In the genomic region with DNA sequence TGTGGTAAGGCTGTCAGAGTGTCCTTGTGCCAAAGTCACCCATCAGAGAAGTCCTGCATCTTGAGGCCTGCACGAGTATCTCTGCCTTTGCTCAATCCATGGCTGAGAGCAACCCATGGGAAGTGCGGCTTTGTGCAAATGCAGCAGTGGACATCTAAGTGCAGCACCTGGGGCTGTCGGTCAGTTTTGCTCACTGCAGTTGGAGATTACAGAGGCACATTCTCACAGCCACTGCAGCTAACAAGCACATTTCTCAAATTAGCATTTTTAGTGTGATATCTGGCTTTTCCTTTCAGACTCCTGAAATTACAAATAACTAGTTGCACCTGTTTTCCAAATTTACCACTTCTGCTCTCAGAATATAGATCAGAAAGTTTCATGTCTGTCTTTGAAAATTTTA, we compare ENCODE assay signal across 31 cellular contexts.
"Had no signal": no experiment of that assay in that cellular context is flagged by ENCODE, and none has a peak within 500 bp of the region (broad histone marks: within the 10 kb centered on the region; RNA-seq: fewer than 3 reads in every experiment).

No MANE protein-coding gene starts in this region.

- DNase-seq: activated CD4-positive, alpha-beta T cell treated with anti-CD3 and anti-CD28 coated beads, Interleukin-2, amount 50 U/mL, for 1 hour; activated CD8-positive, alpha-beta T cell treated with anti-CD3 and anti-CD28 coated beads for 36 hours; activated effector memory CD4-positive, alpha-beta T cell treated with Interleukin-2 at 50 U/mL for 16 hours; activated naive CD4-positive, alpha-beta T cell treated with Interleukin-2 at 50 U/mL for 16 hours; activated naive CD8-positive, alpha-beta T cell treated with anti-CD3 and anti-CD28 coated beads for 36 hours; activated T-cell treated with anti-CD3 and anti-CD28 coated beads, Interleukin-2, amount 50 U/mL, for 72 hours; adrenal gland; aorta; body of pancreas; dermis blood vessel endothelial cell; effector CD4-positive, alpha-beta T cell; foreskin keratinocyte; kidney glomerular epithelial cell; lower lobe of right lung; mesenchymal stem cell; ovary; right lobe of liver; stimulated activated CD4-positive, alpha-beta T cell treated with anti-CD3 and anti-CD28 coated beads, Interleukin-12 subunit alpha, Interleukin-12 subunit beta, amount 100 ng/mL, for 4 hours; stimulated activated CD4-positive, alpha-beta T cell treated with anti-CD3 and anti-CD28 coated beads, Interleukin-4, amount 100 ng/mL, for 1 hour; substantia nigra; T-helper 17 cell; thyroid gland; upper lobe of right lung had no signal

- H3K27me3 Mint-ChIP-seq: activated CD8-positive, alpha-beta T cell treated with anti-CD3 and anti-CD28 coated beads for 36 hours; activated naive CD8-positive, alpha-beta T cell treated with anti-CD3 and anti-CD28 coated beads for 36 hours; progenitor cell of endocrine pancreas had no signal

- FAIRE-seq: colon had no signal

- ATAC-seq: activated CD8-positive, alpha-beta T cell treated with anti-CD3 and anti-CD28 coated beads for 36 hours; activated T-cell treated with anti-CD3 and anti-CD28 coated beads, Interleukin-2, amount 50 U/mL, for 72 hours; body of pancreas; foreskin keratinocyte; left lobe of liver; lower lobe of right lung; natural killer cell treated with Interleukin-12 subunit alpha and Interleukin-12 subunit beta and Interleukin-15 and Interleukin-18, amount 100 ng/mL, for 72 hours; right lobe of liver; T-helper 17 cell; upper lobe of right lung had no signal

- H3K4me1 ChIP-seq: adrenal gland, body of pancreas, esophagus muscularis mucosa, foreskin keratinocyte, lower lobe of right lung, right lobe of liver, thyroid gland, upper lobe of right lung had no signal

- H3K4me3 ChIP-seq: adrenal gland, body of pancreas, esophagus muscularis mucosa, lower lobe of right lung, ovary, right lobe of liver, skin epidermis, thyroid gland, upper lobe of right lung had no signal

- H3K9me3 ChIP-seq: adrenal gland, body of pancreas, esophagus muscularis mucosa, lower lobe of right lung, neutrophil, ovary, right lobe of liver, thyroid gland, upper lobe of right lung had no signal

- H3K36me3 ChIP-seq: adrenal gland, esophagus muscularis mucosa, lower lobe of right lung, neutrophil, ovary, right lobe of liver, thyroid gland, upper lobe of right lung had no signal

- H3K9me3 Mint-ChIP-seq: activated CD8-positive, alpha-beta T cell treated with anti-CD3 and anti-CD28 coated beads for 36 hours; activated naive CD8-positive, alpha-beta T cell treated with anti-CD3 and anti-CD28 coated beads for 36 hours; natural killer cell treated with Interleukin-12 subunit alpha and Interleukin-12 subunit beta and Interleukin-15 and Interleukin-18, amount 100 ng/mL, for 72 hours had no signal

- H3K27me3 ChIP-seq: adrenal gland, body of pancreas, esophagus muscularis mucosa, neutrophil, ovary, right lobe of liver, thyroid gland, upper lobe of right lung had no signal

- H3K4me3 Mint-ChIP-seq: activated CD8-positive, alpha-beta T cell treated with anti-CD3 and anti-CD28 coated beads for 36 hours; activated naive CD8-positive, alpha-beta T cell treated with anti-CD3 and anti-CD28 coated beads for 36 hours; activated T-cell treated with anti-CD3 and anti-CD28 coated beads, Interleukin-2, amount 50 U/mL, for 72 hours; natural killer cell treated with Interleukin-12 subunit alpha and Interleukin-12 subunit beta and Interleukin-15 and Interleukin-18, amount 100 ng/mL, for 72 hours; stimulated activated naive CD8-positive, alpha-beta T cell treated with anti-CD3 and anti-CD28 coated beads, Interleukin-15, Interleukin-2, amounts not matched to agents 100 ng/mL and 50 ng/mL, for 24 hours; T-helper 17 cell had no signal

- H3K4me1 Mint-ChIP-seq: activated naive CD8-positive, alpha-beta T cell treated with anti-CD3 and anti-CD28 coated beads for 36 hours; T-helper 17 cell had no signal

- H3K27ac Mint-ChIP-seq: activated CD8-positive, alpha-beta T cell treated with anti-CD3 and anti-CD28 coated beads for 36 hours; activated naive CD8-positive, alpha-beta T cell treated with anti-CD3 and anti-CD28 coated beads for 36 hours; activated T-cell treated with anti-CD3 and anti-CD28 coated beads, Interleukin-2, amount 50 U/mL, for 72 hours; natural killer cell treated with Interleukin-12 subunit alpha and Interleukin-12 subunit beta and Interleukin-15 and Interleukin-18, amount 100 ng/mL, for 72 hours; progenitor cell of endocrine pancreas; stimulated activated naive CD8-positive, alpha-beta T cell treated with anti-CD3 and anti-CD28 coated beads, Interleukin-15, Interleukin-2, amounts not matched to agents 100 ng/mL and 50 ng/mL, for 24 hours; T-helper 17 cell had no signal

- H3K36me3 Mint-ChIP-seq: activated naive CD8-positive, alpha-beta T cell treated with anti-CD3 and anti-CD28 coated beads for 36 hours; natural killer cell treated with Interleukin-12 subunit alpha and Interleukin-12 subunit beta and Interleukin-15 and Interleukin-18, amount 100 ng/mL, for 72 hours had no signal

- H3K27ac ChIP-seq: adrenal gland, body of pancreas, esophagus muscularis mucosa, foreskin keratinocyte, lower lobe of right lung, neutrophil, ovary, right lobe of liver, skin epidermis, thyroid gland, upper lobe of right lung had no signal
